9 cellular contexts compared by ENCODE assay signal in the genomic region with DNA sequence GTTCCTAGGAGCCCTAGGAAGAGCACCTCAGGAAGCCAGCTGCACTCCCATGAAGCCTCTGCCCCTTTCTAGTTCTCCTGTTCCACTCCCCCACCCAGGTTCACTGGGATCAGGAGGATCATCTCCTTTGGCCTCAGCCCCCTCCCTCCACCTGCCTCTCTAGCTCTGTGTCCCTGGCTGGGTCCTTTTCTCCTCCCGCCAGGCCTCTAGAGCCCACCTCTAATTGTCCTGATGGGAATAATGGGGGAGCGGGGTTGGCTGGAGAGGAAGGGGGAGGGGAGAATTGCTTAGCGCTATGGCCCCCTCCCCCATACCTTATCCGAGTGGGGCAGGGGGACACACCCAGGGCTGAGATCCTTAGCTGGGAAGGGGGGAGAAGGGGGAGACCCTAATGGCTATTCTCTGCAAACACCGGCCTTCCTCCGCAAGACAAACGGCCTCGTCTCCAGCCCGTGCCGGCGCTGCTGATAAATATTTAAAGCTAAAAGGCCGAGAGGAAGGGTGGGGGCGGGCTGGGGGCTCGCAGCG. TPM values are rescaled to one million over a fixed set of nuclear protein-coding genes. Genes with fewer than 3 reads are reported as not detected.
DNase-seq lines count a peak whose midpoint lies in the region.
"Had no signal": no experiment of that assay in that cellular context is flagged by ENCODE, and none has a peak within 500 bp of the region (broad histone marks: within the 10 kb centered on the region; RNA-seq: fewer than 3 reads in every experiment).

No MANE protein-coding gene starts in this region.

- peaks cover 0 to 4% (median 0%) of the 10 kb centered on the region in 5 donors for H3K36me3 ChIP-seq in subcutaneous abdominal adipose tissue (ENCODE audit: control insufficient read depth in 5 of 5, insufficient read depth in 5 of 5, low read length in 5 of 5)
- H3K36me3 ChIP-seq: BLaER1 treated with 17β-estradiol and CSF1 and Interleukin-3, amounts not matched to agents 10 nM and 100 nM had no signal

- H3K9me3 Mint-ChIP-seq in activated CD4-positive, alpha-beta T cell treated with anti-CD3 and anti-CD28 coated beads, Interleukin-2, amount 10 ng/mL, durations not matched to agents 7 days and 5 days, result no peaks in the 10 kb centered on the region
- no peaks in the 10 kb centered on the region for H3K9me3 Mint-ChIP-seq in immature natural killer cell

- H3K36me3 Mint-ChIP-seq in activated CD4-positive, alpha-beta T cell treated with anti-CD3 and anti-CD28 coated beads, Interleukin-2, amount 10 ng/mL, durations not matched to agents 7 days and 5 days (ENCODE audit: low read depth), result no peaks in the 10 kb centered on the region
- H3K36me3 Mint-ChIP-seq in immature natural killer cell, result no peaks in the 10 kb centered on the region

- H3K9me3 ChIP-seq in subcutaneous abdominal adipose tissue (ENCODE audit: control insufficient read depth in 5 of 5, low read length in 5 of 5), result no peaks in the 10 kb centered on the region

- CTCF ChIA-PET in activated CD4-positive, alpha-beta T cell treated with anti-CD3 and anti-CD28 coated beads, Interleukin-2, amount 10 ng/mL, durations not matched to agents 7 days and 5 days (lab: Charles Lee), result interaction anchor here (1.0 to 2.3 kb wide), 10 partner anchors 9 to 141 kb away, joined by 3 to 7 read pairs (median 4); a partner anchor contains a TSS

- H3K9ac ChIP-seq in subcutaneous abdominal adipose tissue (ENCODE audit: low read length in 5 of 5), result peak overlapping the region in 4 of 5 donors; percentile 79 to 83 (median 79)
- H3K9ac ChIP-seq: BLaER1 treated with 17β-estradiol and CSF1 and Interleukin-3, amounts not matched to agents 10 nM and 100 nM had no signal

- peaks cover 30% of the 10 kb centered on the region for H3K4me1 Mint-ChIP-seq in activated CD4-positive, alpha-beta T cell treated with anti-CD3 and anti-CD28 coated beads, Interleukin-2, amount 10 ng/mL, durations not matched to agents 7 days and 5 days
- H3K4me1 Mint-ChIP-seq in immature natural killer cell, result peaks cover 30 to 42% of the 10 kb centered on the region in 2 donors

- peaks cover 0 to 4% (median 3%) of the 10 kb centered on the region in 5 donors for H3K27me3 ChIP-seq in subcutaneous abdominal adipose tissue (ENCODE audit: control insufficient read depth in 5 of 5, insufficient read depth in 4 of 5, low read length in 5 of 5)

- H3K4me3 ChIP-seq in subcutaneous abdominal adipose tissue (ENCODE audit: low read depth in 1 of 5, low read length in 5 of 5), result peak overlapping the region; percentile 72 to 89 (median 85)
- H3K4me3 ChIP-seq: BLaER1 treated with 17β-estradiol and CSF1 and Interleukin-3, amounts not matched to agents 10 nM and 100 nM had no signal

- H3K27me3 Mint-ChIP-seq in activated CD4-positive, alpha-beta T cell treated with anti-CD3 and anti-CD28 coated beads, Interleukin-2, amount 10 ng/mL, durations not matched to agents 7 days and 5 days, result peaks cover 79% of the 10 kb centered on the region
- peaks cover 31 to 37% (median 33%) of the 10 kb centered on the region in 3 donors for H3K27me3 Mint-ChIP-seq in immature natural killer cell (ENCODE audit: low read depth in 3 of 3)

- no peak for DNase-seq in activated CD4-positive, alpha-beta T cell treated with anti-CD3 and anti-CD28 coated beads, Interleukin-2, amount 10 ng/mL, durations not matched to agents 7 days and 5 days
- DNase-seq in activated CD4-positive, alpha-beta T cell treated with anti-CD3 and anti-CD28 coated beads for 1 hour, result no peak
- DNase-seq in SW480 (ENCODE audit: low spot score) (peak; percentile 27), immature natural killer cell (no peak), germinal center (ENCODE audit: low spot score) (no peak), NCI-H187 (lab: John Stamatoyannopoulos, UW) (no peak), HuH-7 (ENCODE audit: low spot score) (no peak)

- peaks cover 0 to 60% (median 48%) of the 10 kb centered on the region in 5 donors for H3K4me1 ChIP-seq in subcutaneous abdominal adipose tissue (ENCODE audit: control insufficient read depth in 5 of 5, insufficient read depth in 5 of 5, low read length in 5 of 5)

- POLR2A ChIA-PET in activated CD4-positive, alpha-beta T cell treated with anti-CD3 and anti-CD28 coated beads, Interleukin-2, amount 10 ng/mL, durations not matched to agents 7 days and 5 days (lab: Charles Lee), result interaction anchor here (0.6 kb wide), 1 partner anchor 19 kb away, joined by 3 read pairs; no protein-coding TSS in a partner anchor

- H3K4me3 Mint-ChIP-seq in activated CD4-positive, alpha-beta T cell treated with anti-CD3 and anti-CD28 coated beads, Interleukin-2, amount 10 ng/mL, durations not matched to agents 7 days and 5 days, result peak overlapping the region; percentile 84
- peak overlapping the region; percentile 94 to 100 (median 98) for H3K4me3 Mint-ChIP-seq in immature natural killer cell

- peak overlapping the region; percentile 70 for H3K27ac ChIP-seq in subcutaneous abdominal adipose tissue (ENCODE audit: low read depth, low read length)
- H3K27ac ChIP-seq: BLaER1 treated with 17β-estradiol and CSF1 and Interleukin-3, amounts not matched to agents 10 nM and 100 nM had no signal

- no peak overlapping the region for H3K27ac Mint-ChIP-seq in activated CD4-positive, alpha-beta T cell treated with anti-CD3 and anti-CD28 coated beads, Interleukin-2, amount 10 ng/mL, durations not matched to agents 7 days and 5 days
- no peak overlapping the region for H3K27ac Mint-ChIP-seq in immature natural killer cell

RNA-seq across cellular contexts. Expression of a gene that starts 1.0 kb away (rescaled TPM):
- total RNA-seq in activated CD4-positive, alpha-beta T cell treated with anti-CD3 and anti-CD28 coated beads, Interleukin-2, amount 10 ng/mL, durations not matched to agents 7 days and 5 days, result under 1 TPM; 0.25 to 0.30 TPM
- polyA plus RNA-seq in immature natural killer cell, result 1 to 10 TPM in 2 of 3 donors, under 1 TPM in 1; 0.39 to 1.8 (median 1.5) TPM

RNA-seq across cellular contexts. Expression of a gene that starts 5.0 kb away (rescaled TPM):
- not detected for total RNA-seq in activated CD4-positive, alpha-beta T cell treated with anti-CD3 and anti-CD28 coated beads, Interleukin-2, amount 10 ng/mL, durations not matched to agents 7 days and 5 days
- not detected for polyA plus RNA-seq in immature natural killer cell

RNA-seq across cellular contexts. Expression of a gene that starts 5.3 kb away (rescaled TPM):
- total RNA-seq in activated CD4-positive, alpha-beta T cell treated with anti-CD3 and anti-CD28 coated beads, Interleukin-2, amount 10 ng/mL, durations not matched to agents 7 days and 5 days, result not detected
- not detected for polyA plus RNA-seq in immature natural killer cell

RNA-seq across cellular contexts. Expression of a gene that starts 16.2 kb away (rescaled TPM):
- total RNA-seq in activated CD4-positive, alpha-beta T cell treated with anti-CD3 and anti-CD28 coated beads, Interleukin-2, amount 10 ng/mL, durations not matched to agents 7 days and 5 days, result not detected
- not detected for polyA plus RNA-seq in immature natural killer cell

RNA-seq across cellular contexts. Expression of a gene that starts 16.3 kb away (rescaled TPM):
- not detected for total RNA-seq in activated CD4-positive, alpha-beta T cell treated with anti-CD3 and anti-CD28 coated beads, Interleukin-2, amount 10 ng/mL, durations not matched to agents 7 days and 5 days
- not detected for polyA plus RNA-seq in immature natural killer cell
